In genomic region chr16:3285131-3285530, GRCh38 we compare ENCODE assay signal across 12 cellular contexts. TPM values are rescaled to one million over a fixed set of nuclear protein-coding genes. Genes with fewer than 3 reads are reported as not detected.
DNase-seq lines count a peak whose midpoint lies in the region; ATAC-seq, FAIRE-seq and TF ChIP-seq lines count a peak whose summit lies in the region.
"Had no signal": no experiment of that assay in that cellular context is flagged by ENCODE, and none has a peak within 500 bp of the region (broad histone marks: within the 10 kb centered on the region; RNA-seq: fewer than 3 reads in every experiment).

No MANE protein-coding gene starts in this region.

- H3K27ac Mint-ChIP-seq in Caco-2 (ENCODE audit: unreplicated experiment) = no peak overlapping the region
- H3K27ac Mint-ChIP-seq in effector memory CD8-positive, alpha-beta T cell = peak overlapping the region in 1 of 2 donors; percentile 94

- H3F3A ChIP-seq in OCI-LY1 (ENCODE audit: insufficient read depth, low read length) = no peaks in the 10 kb centered on the region

- H3K27me3 ChIP-seq in Caco-2 (replicated peaks; ENCODE audit: control insufficient read depth, insufficient read depth, low read length) = no peaks in the 10 kb centered on the region
- no peaks in the 10 kb centered on the region for H3K27me3 ChIP-seq in OCI-LY1 (ENCODE audit: insufficient read depth, low read length)
- no peaks in the 10 kb centered on the region for H3K27me3 ChIP-seq in osteoblast (ENCODE audit: insufficient read depth, low read length)
- H3K27me3 ChIP-seq: transverse colon had no signal

- intact Hi-C loops in Caco-2 (cut with micrococcal nuclease; ENCODE audit: unreplicated experiment) = loop anchor here (10.0 kb wide), 1 partner anchor 120 kb away; the partner anchor contains the start of genes ZNF174 and ZSCAN32

- POLR2A ChIA-PET in Caco-2 (lab: Charles Lee) = no interaction called here

- peak overlapping the region; percentile 98 for H3K4me3 Mint-ChIP-seq in Caco-2 (ENCODE audit: unreplicated experiment)
- peak overlapping the region; percentile 86 to 89 for H3K4me3 Mint-ChIP-seq in effector memory CD8-positive, alpha-beta T cell

- TF ChIP-seq CTCF in Caco-2 (IDR thresholded peaks at IDR 0.05; ENCODE audit: insufficient read depth in 1 of 2, low read depth in 1 of 2, low read length in 1 of 2, severe bottlenecking in 1 of 2, unreplicated experiment in 1 of 2) = no peak
- TF ChIP-seq CTCF in OCI-LY1 (IDR thresholded peaks at IDR 0.05; ENCODE audit: low read length) = no peak
- no peak for TF ChIP-seq CTCF in osteoblast (IDR thresholded peaks at IDR 0.05; ENCODE audit: extremely low read depth, low read depth, low read length)

- H4K20me1 ChIP-seq in OCI-LY1 (ENCODE audit: insufficient read depth, low read length) (no peaks in the 10 kb centered on the region), osteoblast (ENCODE audit: insufficient read depth, low read length) (peaks cover 19% of the 10 kb centered on the region)

- no TSS peak for BruUV-seq in Caco-2 (replicated peaks; lab: Mats Ljungman, UMichigan)

- H3K4me3 ChIP-seq in Caco-2 (ENCODE audit: low read depth, low read length) (peak overlapping the region; percentile 72), OCI-LY1 (ENCODE audit: low read depth, low read length, poor library complexity, severe bottlenecking) (peak overlapping the region; percentile 91), osteoblast (ENCODE audit: insufficient read depth, low read length) (peak overlapping the region; percentile 91)

- DNase-seq in Caco-2 (no peak), osteoblast (ENCODE audit: insufficient read length, low spot score, missing footprints) (no peak), NOMO-1 treated with dmso at 0.1 percent for 144 hours (lab: John Stamatoyannopoulos, UW; ENCODE audit: unreplicated experiment) (no peak), urothelium cell line (ENCODE audit: low spot score) (no peak), inferior parietal cortex (ENCODE audit: extremely low spot score) (no peak)
- DNase-seq in effector memory CD8-positive, alpha-beta T cell = no peak
- DNase-seq in stimulated activated CD8-positive, alpha-beta memory T cell treated with anti-CD3 and anti-CD28 coated beads, Interleukin-4, amount 100 ng/mL, for 48 hours = no peak
- DNase-seq: activated CD4-positive, CD25-positive, alpha-beta regulatory T cell treated with anti-CD3 and anti-CD28 coated beads, Interleukin-2, amount 50 U/mL, for 72 hours; NCI-H2081 treated with DMSO at 0.1 percent for 48 hours; transverse colon had no signal

- H3K9me3 ChIP-seq in Caco-2 (peaks cover 19% of the 10 kb centered on the region), OCI-LY1 (ENCODE audit: low read length) (peaks cover 27% of the 10 kb centered on the region), osteoblast (ENCODE audit: low read depth, low read length) (peaks cover 16% of the 10 kb centered on the region)

- peak overlapping the region; percentile 73 for H3K4me2 ChIP-seq in OCI-LY1 (ENCODE audit: low read length)
- H3K4me2 ChIP-seq in osteoblast (ENCODE audit: insufficient read depth, low read length) = peak overlapping the region; percentile 100

- no peak overlapping the region for H3K9ac ChIP-seq in OCI-LY1 (ENCODE audit: low read length)

- no peaks in the 10 kb centered on the region for H3K9me3 Mint-ChIP-seq in Caco-2 (ENCODE audit: unreplicated experiment)
- no peaks in the 10 kb centered on the region for H3K9me3 Mint-ChIP-seq in effector memory CD8-positive, alpha-beta T cell

- peaks cover 70% of the 10 kb centered on the region for H3K36me3 Mint-ChIP-seq in Caco-2 (ENCODE audit: insufficient read depth, unreplicated experiment)
- H3K36me3 Mint-ChIP-seq in effector memory CD8-positive, alpha-beta T cell (ENCODE audit: insufficient read depth) = peaks cover 49% of the 10 kb centered on the region

- FAIRE-seq in urothelium cell line (lab: Jason Lieb, UNC) = no peak

- CTCF ChIA-PET in Caco-2 (lab: Charles Lee) = no interaction called here

- no peaks in the 10 kb centered on the region for H3K4me1 Mint-ChIP-seq in Caco-2 (ENCODE audit: low read depth, unreplicated experiment)
- H3K4me1 Mint-ChIP-seq in effector memory CD8-positive, alpha-beta T cell (ENCODE audit: low read depth in 2 of 2) = peaks cover 21 to 31% of the 10 kb centered on the region in 2 donors

- H2AFZ ChIP-seq in OCI-LY1 (ENCODE audit: low read length) = no peak overlapping the region
- no peak overlapping the region for H2AFZ ChIP-seq in osteoblast (ENCODE audit: low read length)

- H3K36me3 ChIP-seq in Caco-2 (ENCODE audit: control insufficient read depth, insufficient read depth, low read length) = peaks cover 25% of the 10 kb centered on the region
- peaks cover 60% of the 10 kb centered on the region for H3K36me3 ChIP-seq in OCI-LY1 (ENCODE audit: insufficient read depth, low read length)
- peaks cover 34% of the 10 kb centered on the region for H3K36me3 ChIP-seq in osteoblast (ENCODE audit: insufficient read depth, low read length)

- H3K9me2 ChIP-seq in OCI-LY1 (ENCODE audit: low read depth, low read length) = no peaks in the 10 kb centered on the region

- peaks cover 29% of the 10 kb centered on the region for H3K79me2 ChIP-seq in OCI-LY1 (ENCODE audit: insufficient read depth, low read length)
- H3K79me2 ChIP-seq in osteoblast (ENCODE audit: insufficient read depth, low read length) = peaks cover 63% of the 10 kb centered on the region

- H3K27ac ChIP-seq in OCI-LY1 (ENCODE audit: low read depth, low read length, poor library complexity, severe bottlenecking) = no peak overlapping the region
- H3K27ac ChIP-seq in osteoblast (ENCODE audit: low read depth, low read length) = no peak overlapping the region
- H3K27ac ChIP-seq: skin epidermis, transverse colon had no signal

- no peaks in the 10 kb centered on the region for H3K27me3 Mint-ChIP-seq in Caco-2 (ENCODE audit: insufficient read depth, unreplicated experiment)
- H3K27me3 Mint-ChIP-seq in effector memory CD8-positive, alpha-beta T cell = no peaks in the 10 kb centered on the region

- H3K4me1 ChIP-seq in Caco-2 (peaks cover 19% of the 10 kb centered on the region), OCI-LY1 (ENCODE audit: insufficient read depth, low read length, severe bottlenecking) (peaks cover 21% of the 10 kb centered on the region), osteoblast (ENCODE audit: insufficient read depth, low read length) (peaks cover 16% of the 10 kb centered on the region)

- ATAC-seq in effector memory CD8-positive, alpha-beta T cell (replicated peaks) = no peak

RNA-seq across cellular contexts. Expression of gene ZNF263, which starts 1.8 kb away (rescaled TPM):
- total RNA-seq in Caco-2 (2022) = 37.0 and 37.4 TPM in 2 replicates
- total RNA-seq in osteoblast = 55.7 and 65.1 TPM in 2 replicates

RNA-seq across cellular contexts. Expression of gene TIGD7, which starts 20.1 kb away (rescaled TPM):
- total RNA-seq in Caco-2 (2022) = 3.7 and 5.2 TPM in 2 replicates
- total RNA-seq in osteoblast = 3.8 and 6.5 TPM in 2 replicates

RNA-seq across cellular contexts. Expression of gene ZNF75A, which starts 20.2 kb away (rescaled TPM):
- total RNA-seq in Caco-2 (2022) (28.4 and 29.1 TPM in 2 replicates), osteoblast (21.8 and 26.1 TPM in 2 replicates)

RNA-seq across cellular contexts. Expression of gene MEFV, which starts 28.7 kb away (rescaled TPM):
- not detected in 2 replicates for total RNA-seq in Caco-2 (2022)
- total RNA-seq in osteoblast = under 0.01 TPM in 1 of 2 replicates, not detected in the other

RNA-seq across cellular contexts. Expression of gene ZNF200, which starts 50.2 kb away (rescaled TPM):
- total RNA-seq in Caco-2 (2022) (11.3 and 12.1 TPM in 2 replicates), osteoblast (11.5 and 11.6 TPM in 2 replicates)
